Comparison of ENCODE assay signal across 1 cellular context in genomic region chr17:59840329-59840907, GRCh38.
TF ChIP-seq lines count a peak whose summit lies in the region.

No MANE protein-coding gene starts in this region.

TF ChIP-seq in H1, 55 proteins besides CTCF, POLR2A, EP300 and RAD21 (continued from another document):
- TF ChIP-seq POU5F1 (IDR thresholded peaks at IDR 0.05; ENCODE audit: low read depth, low read length) (peak; percentile 88; the same call in 1 of the 2 replicates), SUZ12 (IDR thresholded peaks at IDR 0.05; ENCODE audit: low read length) (no peak), SIX5 (IDR thresholded peaks at IDR 0.05; ENCODE audit: low read depth, low read length) (no peak), CHD7 (IDR thresholded peaks at IDR 0.05; ENCODE audit: insufficient replicate concordance, low read length) (peak; percentile 64), RNF2 (IDR thresholded peaks at IDR 0.05; ENCODE audit: borderline replicate concordance, low read depth, low read length, missing control alignments, poor library complexity, severe bottlenecking) (no peak), TAF1 (IDR thresholded peaks at IDR 0.05; ENCODE audit: low read depth, low read length) (peak; percentile 52), TAF7 (optimal IDR thresholded peaks at IDR 0.05; ENCODE audit: borderline replicate concordance, low read depth, low read length) (peak; percentile 85), SP4 (IDR thresholded peaks at IDR 0.05; ENCODE audit: low read length) (no peak), TEAD4 (IDR thresholded peaks at IDR 0.05; ENCODE audit: low read depth, low read length) (peak; percentile 52; the same call in 1 of the 2 replicates), CHD2 (IDR thresholded peaks at IDR 0.05; ENCODE audit: low read length) (0 out of 2 replicates have a peak, but pooled peaks have one; percentile 20), TBP (IDR thresholded peaks at IDR 0.05; ENCODE audit: low read depth, low read length) (peak; percentile 61; the same call in 1 of the 2 replicates), CHD1 (IDR thresholded peaks at IDR 0.05; ENCODE audit: low read depth, low read length) (peak; percentile 62), GTF2F1 (IDR thresholded peaks at IDR 0.05; ENCODE audit: borderline replicate concordance, low read depth, low read length) (peak; percentile 66; the same call in 1 of the 2 replicates), NANOG (IDR thresholded peaks at IDR 0.05; ENCODE audit: insufficient read depth, low read depth, low read length, poor library complexity, severe bottlenecking) (peak; percentile 63), CEBPB (IDR thresholded peaks at IDR 0.05; ENCODE audit: low read depth, low read length) (peak; percentile 83), HDAC2 (IDR thresholded peaks at IDR 0.05; ENCODE audit: borderline replicate concordance in 1 of 2, low read depth in 2 of 2, low read length in 2 of 2) (0 out of 4 replicates have a peak, but pooled peaks of 1 of the 2 experiments have one; percentile 25)
